ENCODE assay signal across 28 cellular contexts in genomic region chr14:43207189-43207588, GRCh38.
"Had no signal": no experiment of that assay in that cellular context is flagged by ENCODE, and none has a peak within 500 bp of the region (broad histone marks: within the 10 kb centered on the region; RNA-seq: fewer than 3 reads in every experiment).

No MANE protein-coding gene starts in this region.

- H3K36me3 ChIP-seq: stomach, suprapubic skin, thoracic aorta, thyroid gland, tibial artery, tibial nerve, transverse colon, upper lobe of left lung, upper lobe of right lung, uterus, vagina had no signal

- H3K27me3 Mint-ChIP-seq: stimulated activated memory B cell treated with anti-CD40 and anti-IgM and Interleukin-4, amounts not matched to agents 10 μg/mL and 1 μg/mL and 100 μg/mL, for 72 hours; stimulated activated naive B cell treated with anti-CD40 and anti-IgM and Interleukin-4, amounts not matched to agents 10 μg/mL and 1 μg/mL and 100 μg/mL, for 72 hours; stimulated activated naive CD8-positive, alpha-beta T cell treated with anti-CD3 and anti-CD28 coated beads, Interleukin-15, amount 100 ng/mL, for 72 hours; type B pancreatic cell had no signal

- H3K36me3 Mint-ChIP-seq: stimulated activated effector memory CD8-positive, alpha-beta T cell treated with anti-CD3 and anti-CD28 coated beads, Interleukin-12 subunit alpha, Interleukin-12 subunit beta, amount 100 ng/mL, for 72 hours; stimulated activated memory B cell treated with anti-CD40 and anti-IgM and Interleukin-4, amounts not matched to agents 10 μg/mL and 1 μg/mL and 100 μg/mL, for 72 hours; stimulated activated naive B cell treated with anti-CD40 and anti-IgM and Interleukin-4, amounts not matched to agents 10 μg/mL and 1 μg/mL and 100 μg/mL, for 72 hours; type B pancreatic cell had no signal

- H3K27ac Mint-ChIP-seq: stimulated activated effector memory CD8-positive, alpha-beta T cell treated with anti-CD3 and anti-CD28 coated beads, Interleukin-12 subunit alpha, Interleukin-12 subunit beta, amount 100 ng/mL, for 72 hours; stimulated activated memory B cell treated with anti-CD40 and anti-IgM and Interleukin-4, amounts not matched to agents 10 μg/mL and 1 μg/mL and 100 μg/mL, for 72 hours; stimulated activated naive B cell treated with anti-CD40 and anti-IgM and Interleukin-4, amounts not matched to agents 10 μg/mL and 1 μg/mL and 100 μg/mL, for 72 hours; stimulated activated naive CD8-positive, alpha-beta T cell treated with anti-CD3 and anti-CD28 coated beads, Interleukin-15, amount 100 ng/mL, for 72 hours; type B pancreatic cell had no signal

- H3K27ac ChIP-seq: stomach, suprapubic skin, testis, thoracic aorta, thyroid gland, tibial artery, tibial nerve, transverse colon, upper lobe of left lung, upper lobe of right lung, uterus, vagina had no signal

- H3K4me1 ChIP-seq: stomach, suprapubic skin, testis, thyroid gland, tibial artery, tibial nerve, transverse colon, upper lobe of left lung, upper lobe of right lung, uterus, vagina had no signal

- DNase-seq: stimulated activated CD4-positive, alpha-beta T cell treated with anti-CD3 and anti-CD28 coated beads, Interleukin-2, amount 100 ng/mL, for 24 hours; stimulated activated CD4-positive, alpha-beta T cell treated with anti-CD3 and anti-CD28 coated beads, Interleukin-2, amount 100 ng/mL, for 48 hours; stimulated activated CD4-positive, alpha-beta T cell treated with anti-CD3 and anti-CD28 coated beads, Interleukin-4, amount 100 ng/mL, for 1 hour; stimulated activated CD4-positive, alpha-beta T cell treated with anti-CD3 and anti-CD28 coated beads, Interleukin-4, amount 100 ng/mL, for 24 hours; stimulated activated CD4-positive, alpha-beta T cell treated with anti-CD3 and anti-CD28 coated beads, Interleukin-4, amount 100 ng/mL, for 4 hours; stimulated activated CD8-positive, alpha-beta memory T cell treated with anti-CD3 and anti-CD28 coated beads, Interleukin-4, amount 100 ng/mL, for 48 hours; stimulated activated naive B cell treated with anti-CD40 and anti-IgM and Interleukin-4, amounts not matched to agents 10 μg/mL and 1 μg/mL and 100 μg/mL, for 72 hours; stimulated activated naive CD4-positive, alpha-beta T cell; stimulated activated naive CD4-positive, alpha-beta T cell treated with Interleukin-2 at 50 U/mL for 16 hours; stimulated activated naive CD8-positive, alpha-beta T cell treated with anti-CD3 and anti-CD28 coated beads, Interleukin-15, amount 100 ng/mL, for 72 hours; stomach; substantia nigra; testis; thyroid gland; tibial artery; transverse colon; trophoblast cell; upper lobe of left lung; upper lobe of right lung; uterus had no signal

- H3K4me1 Mint-ChIP-seq: stimulated activated effector memory CD8-positive, alpha-beta T cell treated with anti-CD3 and anti-CD28 coated beads, Interleukin-12 subunit alpha, Interleukin-12 subunit beta, amount 100 ng/mL, for 72 hours; stimulated activated memory B cell treated with anti-CD40 and anti-IgM and Interleukin-4, amounts not matched to agents 10 μg/mL and 1 μg/mL and 100 μg/mL, for 72 hours; stimulated activated naive B cell treated with anti-CD40 and anti-IgM and Interleukin-4, amounts not matched to agents 10 μg/mL and 1 μg/mL and 100 μg/mL, for 72 hours; stimulated activated naive CD8-positive, alpha-beta T cell treated with anti-CD3 and anti-CD28 coated beads, Interleukin-15, amount 100 ng/mL, for 72 hours had no signal

- H3K27me3 ChIP-seq: stomach, suprapubic skin, testis, thyroid gland, tibial artery, tibial nerve, transverse colon, upper lobe of left lung, upper lobe of right lung, uterus, vagina had no signal

- H3K4me3 Mint-ChIP-seq: stimulated activated effector memory CD8-positive, alpha-beta T cell treated with anti-CD3 and anti-CD28 coated beads, Interleukin-12 subunit alpha, Interleukin-12 subunit beta, amount 100 ng/mL, for 72 hours; stimulated activated memory B cell treated with anti-CD40 and anti-IgM and Interleukin-4, amounts not matched to agents 10 μg/mL and 1 μg/mL and 100 μg/mL, for 72 hours; stimulated activated naive B cell treated with anti-CD40 and anti-IgM and Interleukin-4, amounts not matched to agents 10 μg/mL and 1 μg/mL and 100 μg/mL, for 72 hours; stimulated activated naive CD8-positive, alpha-beta T cell treated with anti-CD3 and anti-CD28 coated beads, Interleukin-15, amount 100 ng/mL, for 72 hours; type B pancreatic cell had no signal

- H3K4me3 ChIP-seq: stomach, suprapubic skin, testis, thoracic aorta, thyroid gland, tibial artery, tibial nerve, transverse colon, upper lobe of left lung, upper lobe of right lung, uterus, vagina had no signal

- H3K9me3 Mint-ChIP-seq: type B pancreatic cell had no signal

- FAIRE-seq: urothelium cell line had no signal

- H3K9me3 ChIP-seq: suprapubic skin, testis, thoracic aorta, thyroid gland, tibial artery, tibial nerve, transverse colon, upper lobe of left lung, upper lobe of right lung, uterus, vagina had no signal

- ATAC-seq: stimulated activated effector memory CD8-positive, alpha-beta T cell treated with anti-CD3 and anti-CD28 coated beads, Interleukin-12 subunit alpha, Interleukin-12 subunit beta, amount 100 ng/mL, for 72 hours; stimulated activated memory B cell treated with anti-CD40 and anti-IgM and Interleukin-4, amounts not matched to agents 10 μg/mL and 1 μg/mL and 100 μg/mL, for 72 hours; stimulated activated naive B cell treated with anti-CD40 and anti-IgM and Interleukin-4, amounts not matched to agents 10 μg/mL and 1 μg/mL and 100 μg/mL, for 72 hours; stimulated activated naive CD8-positive, alpha-beta T cell treated with anti-CD3 and anti-CD28 coated beads, Interleukin-15, amount 100 ng/mL, for 72 hours; upper lobe of right lung had no signal
